Comparison of ENCODE assay signal across 17 cellular contexts in the genomic region with DNA sequence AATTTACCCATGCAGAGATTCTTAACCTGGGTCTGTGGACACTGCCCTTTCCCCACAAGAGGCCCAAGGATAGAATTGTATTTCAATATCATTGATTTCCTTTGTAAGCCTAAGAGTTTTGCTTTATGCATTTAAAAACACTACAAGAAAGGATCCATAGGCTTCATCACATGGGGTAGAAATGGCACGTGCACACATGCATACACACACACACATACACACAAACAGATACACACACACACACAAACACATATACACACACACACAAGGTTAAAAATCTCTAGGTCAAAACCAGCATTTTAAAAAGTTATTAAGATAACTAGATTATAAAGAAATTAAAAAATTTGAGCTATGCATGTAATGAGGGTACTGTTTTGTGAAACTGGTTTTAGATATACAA. TPM values are rescaled to one million over a fixed set of nuclear protein-coding genes. Genes with fewer than 3 reads are reported as not detected.
DNase-seq lines count a peak whose midpoint lies in the region; ATAC-seq and TF ChIP-seq lines count a peak whose summit lies in the region.
"Had no signal": no experiment of that assay in that cellular context is flagged by ENCODE, and none has a peak within 500 bp of the region (broad histone marks: within the 10 kb centered on the region; RNA-seq: fewer than 3 reads in every experiment).

No MANE protein-coding gene starts in this region.

- no peaks in the 10 kb centered on the region for H3K27me3 Mint-ChIP-seq in CD4-positive, CD25-positive, alpha-beta regulatory T cell
- H3K27me3 Mint-ChIP-seq in T-helper 2 cell treated with Interferon-gamma antibody and Interleukin-4, amounts not matched to agents 5 μg/mL and 100 μg/mL, for 36 hours (ENCODE audit: low read depth) = no peaks in the 10 kb centered on the region
- H3K27me3 Mint-ChIP-seq in memory B cell = no peaks in the 10 kb centered on the region

- H3K36me3 ChIP-seq in CD4-positive, CD25-positive, alpha-beta regulatory T cell (ENCODE audit: control insufficient read depth, insufficient read depth, low read length) = no peaks in the 10 kb centered on the region
- H3K36me3 ChIP-seq in MG63 = no peaks in the 10 kb centered on the region
- H3K36me3 ChIP-seq: colonic mucosa, suprapubic skin had no signal

- peak in 1 of 3 donors; percentile 30 for DNase-seq in CD4-positive, CD25-positive, alpha-beta regulatory T cell
- DNase-seq in GM12864 (ENCODE audit: low read depth) (no peak), memory B cell (ENCODE audit: low spot score in 2 of 2) (no peak), MG63 (no peak)
- no peak for DNase-seq in T-helper 2 cell treated with Interferon-gamma antibody and Interleukin-4, amounts not matched to agents 5 μg/mL and 100 μg/mL, for 36 hours (ENCODE audit: low spot score)
- no peak for DNase-seq in activated effector memory CD4-positive, alpha-beta T cell treated with Interleukin-2 at 50 U/mL for 16 hours
- DNase-seq: anterior cingulate cortex, colonic mucosa, GM23248, head of caudate nucleus, NCI-H2171, posterior cingulate gyrus, SIG-M5 had no signal

- H3K36me3 Mint-ChIP-seq in CD4-positive, CD25-positive, alpha-beta regulatory T cell = peaks cover 17% of the 10 kb centered on the region
- H3K36me3 Mint-ChIP-seq in T-helper 2 cell treated with Interferon-gamma antibody and Interleukin-4, amounts not matched to agents 5 μg/mL and 100 μg/mL, for 36 hours (ENCODE audit: low read depth) = peaks cover 40% of the 10 kb centered on the region
- peaks cover 15% of the 10 kb centered on the region for H3K36me3 Mint-ChIP-seq in memory B cell
- H3K36me3 Mint-ChIP-seq: mesothelial cell of epicardium had no signal

- peak overlapping the region; percentile 86 to 93 (median 89) for H3K4me3 Mint-ChIP-seq in CD4-positive, CD25-positive, alpha-beta regulatory T cell
- H3K4me3 Mint-ChIP-seq in T-helper 2 cell treated with Interferon-gamma antibody and Interleukin-4, amounts not matched to agents 5 μg/mL and 100 μg/mL, for 36 hours = peak overlapping the region; percentile 86
- H3K4me3 Mint-ChIP-seq in memory B cell = peak overlapping the region; percentile 87
- H3K4me3 Mint-ChIP-seq: mesothelial cell of epicardium had no signal

- H3K27ac ChIP-seq in CD4-positive, CD25-positive, alpha-beta regulatory T cell (ENCODE audit: insufficient read depth, low read length, poor library complexity, severe bottlenecking) = peak overlapping the region; percentile 94
- H3K27ac ChIP-seq: GM23248, suprapubic skin had no signal

- H3K4me3 ChIP-seq in CD4-positive, CD25-positive, alpha-beta regulatory T cell (ENCODE audit: low read depth, low read length) = peak overlapping the region; percentile 82
- H3K4me3 ChIP-seq in GM12864 (ENCODE audit: low read depth, low read length) (peak overlapping the region; percentile 57), MG63 (no peak overlapping the region)
- H3K4me3 ChIP-seq: colonic mucosa, GM23248, smooth muscle cell, suprapubic skin had no signal

- H3K4me1 ChIP-seq in CD4-positive, CD25-positive, alpha-beta regulatory T cell (ENCODE audit: control insufficient read depth, insufficient read depth, low read length, poor library complexity, severe bottlenecking) = peaks cover 67% of the 10 kb centered on the region

- H3K27ac Mint-ChIP-seq in CD4-positive, CD25-positive, alpha-beta regulatory T cell = peak overlapping the region; percentile 97 to 100 (median 98)
- peak overlapping the region; percentile 89 for H3K27ac Mint-ChIP-seq in T-helper 2 cell treated with Interferon-gamma antibody and Interleukin-4, amounts not matched to agents 5 μg/mL and 100 μg/mL, for 36 hours
- H3K27ac Mint-ChIP-seq in memory B cell = peak overlapping the region; percentile 100
- H3K27ac Mint-ChIP-seq: mesothelial cell of epicardium had no signal

- H3K27me3 ChIP-seq in CD4-positive, CD25-positive, alpha-beta regulatory T cell (ENCODE audit: control insufficient read depth, insufficient read depth, low read length) = no peaks in the 10 kb centered on the region
- no peaks in the 10 kb centered on the region for H3K27me3 ChIP-seq in MG63
- H3K27me3 ChIP-seq: colonic mucosa, suprapubic skin had no signal

- peaks cover 24 to 90% (median 72%) of the 10 kb centered on the region in 4 donors for H3K4me1 Mint-ChIP-seq in CD4-positive, CD25-positive, alpha-beta regulatory T cell
- H3K4me1 Mint-ChIP-seq in T-helper 2 cell treated with Interferon-gamma antibody and Interleukin-4, amounts not matched to agents 5 μg/mL and 100 μg/mL, for 36 hours (ENCODE audit: low read depth) = peaks cover 58% of the 10 kb centered on the region
- peaks cover 66% of the 10 kb centered on the region for H3K4me1 Mint-ChIP-seq in memory B cell

- no peak for TF ChIP-seq CTCF in GM12864 (IDR thresholded peaks at IDR 0.05; ENCODE audit: low read depth, low read length, missing control alignments)

- no peak for ATAC-seq in CD4-positive, CD25-positive, alpha-beta regulatory T cell (ENCODE audit: low read depth in 2 of 2)
- ATAC-seq in memory B cell (ENCODE audit: low read depth) (no peak), GM21423 (IDR thresholded peaks at IDR 0.05; ENCODE audit: unreplicated experiment) (no peak)

- H3K9me3 Mint-ChIP-seq in CD4-positive, CD25-positive, alpha-beta regulatory T cell = peaks cover 1 to 9% (median 3%) of the 10 kb centered on the region in 7 donors
- H3K9me3 Mint-ChIP-seq in T-helper 2 cell treated with Interferon-gamma antibody and Interleukin-4, amounts not matched to agents 5 μg/mL and 100 μg/mL, for 36 hours = peaks cover 18% of the 10 kb centered on the region
- H3K9me3 Mint-ChIP-seq in memory B cell = peaks cover 2% of the 10 kb centered on the region

- no peaks in the 10 kb centered on the region for H3K9me3 ChIP-seq in CD4-positive, CD25-positive, alpha-beta regulatory T cell (ENCODE audit: control insufficient read depth in 2 of 2, low read length in 2 of 2)
- H3K9me3 ChIP-seq in MG63 = no peaks in the 10 kb centered on the region
- H3K9me3 ChIP-seq: colonic mucosa, suprapubic skin had no signal

RNA-seq across cellular contexts. Expression of gene CD47, which starts 35.5 kb away (rescaled TPM):
- 209 TPM for total RNA-seq in CD4-positive, CD25-positive, alpha-beta regulatory T cell
- 100 to 1,000 TPM; 327 to 424 (median 362) TPM for polyA plus RNA-seq in CD4-positive, CD25-positive, alpha-beta regulatory T cell
- total RNA-seq in MG63 (2014; rRNA removed; shearing (Covaris generic); ENCODE audit: low replicate concordance) = 69.0 and 158 TPM in 2 replicates
